In genomic region chr2:24421668-24422067, GRCh38 we compare ENCODE assay signal across 8 cellular contexts.
A peak's percentile ranks its signal among the peaks of the same experiment; 100 is the strongest.
DNase-seq lines count a peak whose midpoint lies in the region; ATAC-seq, FAIRE-seq and TF ChIP-seq lines count a peak whose summit lies in the region.

No MANE protein-coding gene starts in this region.

- TF ChIP-seq CTCF in choroid plexus epithelial cell (conservative IDR thresholded peaks at IDR 0.05; ENCODE audit: low read depth, low read length) (peak; percentile 77), HepG2 (CRISPR knock-in tag; IDR thresholded peaks at IDR 0.05) (peak; percentile 82)

- H3K9ac ChIP-seq in HepG2 (ENCODE audit: insufficient read depth, low read depth, low read length) = no peak overlapping the region

- no peaks in the 10 kb centered on the region for H3K9me3 ChIP-seq in HepG2 (ENCODE audit: low read length)

- intact Hi-C loops in HepG2 (cut with micrococcal nuclease; ENCODE audit: unreplicated experiment) = loop anchor here (1.0 kb wide), 1 partner anchor 406 kb away; no protein-coding TSS in a partner anchor

- peaks cover 6% of the 10 kb centered on the region; the same call in 1 of the 2 replicates for H3K4me1 ChIP-seq in HepG2 (ENCODE audit: insufficient read depth, low read length)

- 0 out of 5 replicates have a peak, but pooled peaks cover 0 to 4% of the 10 kb centered on the region in 2 experiments for H3K27me3 ChIP-seq in HepG2 (ENCODE audit: control insufficient read depth in 1 of 2, insufficient read depth in 2 of 2, low read length in 2 of 2)

- ATAC-seq in HepG2 = peak; percentile 88
- ATAC-seq in GM18520 (IDR thresholded peaks at IDR 0.05; ENCODE audit: unreplicated experiment) = no peak

- no peak for TF ChIP-seq POLR2A in HepG2 (IDR thresholded peaks at IDR 0.05; ENCODE audit: insufficient read depth in 1 of 2, low read depth in 2 of 2, low read length in 2 of 2)

- no peak overlapping the region for H3K27ac ChIP-seq in HepG2 (ENCODE audit: extremely low read length, insufficient read depth, low read length)

- H3K4me2 ChIP-seq in HepG2 (ENCODE audit: low read depth, low read length) = no peak overlapping the region

- CTCF ChIA-PET in HepG2 (lab: Yijun Ruan, JAX; ENCODE audit: low intra/inter-chr PET ratio, low total read pairs) = interaction anchor here (0.9 to 2.0 kb wide), 3 partner anchors 122 to 775 kb away, joined by 3 to 16 read pairs (median 3); no protein-coding TSS in a partner anchor

- H3K36me3 ChIP-seq in HepG2 (replicated peaks in 1 of 2; ENCODE audit: control insufficient read depth in 1 of 2, insufficient read depth in 2 of 2, low read length in 2 of 2) = no peaks in the 10 kb centered on the region

- H3K4me3 ChIP-seq in choroid plexus epithelial cell (ENCODE audit: low read depth, low read length) (no peak overlapping the region), HepG2 (replicated peaks in 1 of 3; ENCODE audit: insufficient read depth in 1 of 3, low read depth in 2 of 3, low read length in 3 of 3) (no peak overlapping the region)

- POLR2A ChIA-PET in HepG2 (lab: Yijun Ruan, JAX) = no interaction called here

- TF ChIP-seq EP300 in HepG2 (IDR thresholded peaks at IDR 0.05; ENCODE audit: low read depth in 2 of 2, low read length in 2 of 2) (no peak), HepG2 (CRISPR knock-in tag; IDR thresholded peaks at IDR 0.05; ENCODE audit: borderline replicate concordance) (no peak)

- DNase-seq in GM04504 (ENCODE audit: low read depth) (peak; percentile 16), NCI-H146 (lab: John Stamatoyannopoulos, UW) (peak; percentile 72), choroid plexus epithelial cell (ENCODE audit: low read depth) (peak; percentile 75), HepG2 (ENCODE audit: low spot score) (peak; percentile 52)
- DNase-seq in activated CD4-positive, alpha-beta T cell treated with anti-CD3 and anti-CD28 coated beads for 1 hour = peak; percentile 27
- DNase-seq in stimulated activated CD8-positive, alpha-beta memory T cell treated with anti-CD3 and anti-CD28 coated beads, Interleukin-12 subunit alpha, Interleukin-12 subunit beta, amount 100 ng/mL, for 4 hours (ENCODE audit: low read depth) = peak; percentile 8
- DNase-seq in NK-92 treated with Interleukin-12 subunit alpha and Interleukin-12 subunit beta, amount 100 ng/mL, for 24 hours (lab: John Stamatoyannopoulos, UW) = no peak

- no peak overlapping the region for H2AFZ ChIP-seq in HepG2 (ENCODE audit: low read length)

- WGBS in HepG2 (ENCODE audit: low lambda C conversion rate) = 22% methylated on average over 4 of the region's 4 CpGs

- TF ChIP-seq RAD21 in HepG2 (CRISPR knock-in tag; IDR thresholded peaks at IDR 0.05) = no peak; the same call in 1 of the 2 replicates

- in situ Hi-C loops in HepG2 (cut with HindIII; ENCODE audit: extremely low pct_ligation_motif_present, low pct_unique_long_range_greater_than_20kb) = loop anchor here (25.0 kb wide), 1 partner anchor 716 kb away; no protein-coding TSS in a partner anchor

- no peaks in the 10 kb centered on the region for H3K79me2 ChIP-seq in HepG2 (ENCODE audit: insufficient read depth, low read length)

- H4K20me1 ChIP-seq in HepG2 (ENCODE audit: insufficient read depth, low read length) = no peaks in the 10 kb centered on the region

- no TSS peak for BruUV-seq in HepG2 (replicated peaks; lab: Mats Ljungman, UMichigan)

- peak; percentile 78 for FAIRE-seq in HepG2 (lab: Jason Lieb, UNC)

TF ChIP-seq in HepG2, 621 proteins besides CTCF, POLR2A, EP300 and RAD21:
- TF ChIP-seq SMC3 (IDR thresholded peaks at IDR 0.05; ENCODE audit: low read length) (peak; percentile 75), HMGXB4 (CRISPR knock-in tag; IDR thresholded peaks at IDR 0.05; ENCODE audit: borderline replicate concordance in 1 of 2, low read depth in 1 of 2) (0 out of 4 replicates have a peak, but pooled peaks of 1 of the 2 experiments have one; percentile 21), SKIL (CRISPR knock-in tag; IDR thresholded peaks at IDR 0.05; ENCODE audit: borderline replicate concordance) (no peak), ZNF570 (CRISPR knock-in tag; IDR thresholded peaks at IDR 0.05; ENCODE audit: borderline replicate concordance) (no peak), ETV5 (CRISPR knock-in tag; IDR thresholded peaks at IDR 0.05; ENCODE audit: borderline replicate concordance) (0 out of 2 replicates have a peak, but pooled peaks have one; percentile 8), ZNF652 (CRISPR knock-in tag; IDR thresholded peaks at IDR 0.05; ENCODE audit: borderline replicate concordance, low read depth) (no peak), GPBP1L1 (CRISPR knock-in tag; IDR thresholded peaks at IDR 0.05) (no peak), TEAD3 (CRISPR knock-in tag; optimal IDR thresholded peaks at IDR 0.05; ENCODE audit: borderline replicate concordance) (peak; percentile 29), E2F5 (CRISPR knock-in tag; conservative IDR thresholded peaks at IDR 0.05) (no peak), STAG1 (CRISPR knock-in tag; IDR thresholded peaks at IDR 0.05) (peak; percentile 85)
